In the genomic region with DNA sequence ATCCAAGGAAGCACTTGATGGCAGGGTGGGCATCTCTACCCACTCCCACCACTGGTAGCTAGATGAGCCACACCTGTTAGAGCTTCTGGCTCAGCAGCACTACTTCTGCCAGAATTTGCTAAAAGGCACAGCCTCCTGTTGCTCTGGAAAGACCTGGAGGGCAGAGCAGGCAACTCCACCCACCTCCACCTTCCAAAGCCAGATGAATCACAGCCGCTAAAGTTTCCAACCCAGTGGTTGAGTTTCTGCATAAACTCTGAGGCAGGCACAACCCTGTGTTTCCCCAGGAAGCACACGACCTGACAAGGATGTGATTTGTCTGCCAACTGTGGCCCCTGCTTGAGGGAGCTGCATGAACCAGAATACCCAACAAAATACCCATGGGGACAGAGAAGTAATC, we compare ENCODE assay signal across 24 cellular contexts.
DNase-seq lines count a peak whose midpoint lies in the region; FAIRE-seq and TF ChIP-seq lines count a peak whose summit lies in the region.
"Had no signal": no experiment of that assay in that cellular context is flagged by ENCODE, and none has a peak within 500 bp of the region (broad histone marks: within the 10 kb centered on the region; RNA-seq: fewer than 3 reads in every experiment).

No MANE protein-coding gene starts in this region.

- no peak overlapping the region for H3K27ac ChIP-seq in breast epithelium
- H3K27ac ChIP-seq in H1 (ENCODE audit: low read depth, low read length) = no peak overlapping the region
- no peak overlapping the region for H3K27ac ChIP-seq in osteoblast (ENCODE audit: low read depth, low read length)
- H3K27ac ChIP-seq: 22Rv1, BLaER1, C4-2B had no signal

- TF ChIP-seq CTCF in MCF 10A (IDR thresholded peaks at IDR 0.05; ENCODE audit: unreplicated experiment) = no peak
- TF ChIP-seq CTCF in breast epithelium (IDR thresholded peaks at IDR 0.05) = no peak
- TF ChIP-seq CTCF in H1 (IDR thresholded peaks at IDR 0.05; ENCODE audit: control extremely low read depth in 1 of 3, insufficient read depth in 1 of 3, low read depth in 1 of 3, low read length in 3 of 3) = no peak
- TF ChIP-seq CTCF in osteoblast (IDR thresholded peaks at IDR 0.05; ENCODE audit: extremely low read depth, low read depth, low read length) = no peak

- H4K91ac ChIP-seq in H1 (replicated peaks; ENCODE audit: insufficient read length, low read length) = no peak overlapping the region

- H3K27me3 Mint-ChIP-seq in MCF 10A (ENCODE audit: insufficient read depth, unreplicated experiment) = peaks cover 11% of the 10 kb centered on the region
- H3K27me3 Mint-ChIP-seq: CD4-positive, CD25-positive, alpha-beta regulatory T cell had no signal

- H2BK5ac ChIP-seq in H1 (ENCODE audit: low read depth, low read length) = no peak overlapping the region

- no peak overlapping the region for H2AFZ ChIP-seq in H1 (ENCODE audit: low read length)
- H2AFZ ChIP-seq in osteoblast (ENCODE audit: low read length) = no peak overlapping the region
- H2AFZ ChIP-seq: GM23338 had no signal

- BruUV-seq in MCF 10A (replicated peaks; lab: Mats Ljungman, UMichigan) = no TSS peak

- H3K4me3 ChIP-seq in breast epithelium (no peak overlapping the region), H1 (ENCODE audit: extremely low read depth in 1 of 4, insufficient read depth in 2 of 4, low read depth in 3 of 4, low read length in 4 of 4) (no peak overlapping the region), osteoblast (ENCODE audit: insufficient read depth, low read length) (no peak overlapping the region)
- H3K4me3 ChIP-seq: BLaER1, GM12878, GM23338, HAP-1 had no signal

- no peak overlapping the region for H3K23ac ChIP-seq in H1 (ENCODE audit: insufficient read length)

- H3K9ac ChIP-seq in H1 (replicated peaks in 1 of 4; ENCODE audit: extremely low read depth in 1 of 4, low read depth in 3 of 4, low read length in 3 of 4) = no peak overlapping the region
- H3K9ac ChIP-seq: BLaER1 had no signal

- peaks cover 0 to 10% of the 10 kb centered on the region in 2 donors for H3K9me3 ChIP-seq in breast epithelium
- no peaks in the 10 kb centered on the region for H3K9me3 ChIP-seq in H1 (ENCODE audit: insufficient read depth in 2 of 2, low read depth in 1 of 2, low read length in 1 of 2)
- peaks cover 2% of the 10 kb centered on the region for H3K9me3 ChIP-seq in osteoblast (ENCODE audit: low read depth, low read length)
- H3K9me3 ChIP-seq: Caco-2 had no signal

- no peaks in the 10 kb centered on the region for H3K4me1 ChIP-seq in breast epithelium
- no peaks in the 10 kb centered on the region for H3K4me1 ChIP-seq in H1 (replicated peaks in 1 of 4; ENCODE audit: control insufficient read depth in 3 of 4, insufficient read depth in 4 of 4, low read length in 3 of 4)
- H3K4me1 ChIP-seq in osteoblast (ENCODE audit: insufficient read depth, low read length) = no peaks in the 10 kb centered on the region
- H3K4me1 ChIP-seq: BLaER1, Caco-2 had no signal

- H2BK12ac ChIP-seq in H1 (ENCODE audit: low read depth, low read length) = no peak overlapping the region

- FAIRE-seq in H1 (lab: Jason Lieb, UNC) = no peak
- FAIRE-seq: GM12878, GM18507, H54 had no signal

- POLR2A ChIA-PET in MCF 10A (lab: Yijun Ruan, JAX) (interaction anchor here (0.7 kb wide), 1 partner anchor 32 kb away, joined by 3 read pairs; no protein-coding TSS in a partner anchor), H1 (lab: Charles Lee; ENCODE audit: partially characterized antibody) (no interaction called here)

- no peaks in the 10 kb centered on the region for H4K20me1 ChIP-seq in H1 (replicated peaks in 1 of 2; ENCODE audit: control insufficient read depth in 1 of 2, insufficient read depth in 2 of 2, low read length in 2 of 2)
- H4K20me1 ChIP-seq in osteoblast (ENCODE audit: insufficient read depth, low read length) = no peaks in the 10 kb centered on the region
- H4K20me1 ChIP-seq: BLaER1 had no signal

- no peak for TF ChIP-seq EP300 in H1 (IDR thresholded peaks at IDR 0.05; ENCODE audit: borderline replicate concordance in 1 of 2, low read depth in 2 of 2, low read length in 2 of 2)

- peaks cover 14% of the 10 kb centered on the region for H3K9me3 Mint-ChIP-seq in MCF 10A (ENCODE audit: unreplicated experiment)
- H3K9me3 Mint-ChIP-seq: GM23338 had no signal

- H3K23me2 ChIP-seq in H1 (ENCODE audit: low read depth, low read length) = no peaks in the 10 kb centered on the region

- no peaks in the 10 kb centered on the region for H3K79me1 ChIP-seq in H1 (ENCODE audit: low read depth, low read length)

- TF ChIP-seq POLR2A in breast epithelium (IDR thresholded peaks at IDR 0.05) (no peak), H1 (IDR thresholded peaks at IDR 0.05; ENCODE audit: control extremely low read depth in 1 of 2, low read depth in 2 of 2, low read length in 2 of 2) (no peak)

- H3K36me3 ChIP-seq in breast epithelium (no peaks in the 10 kb centered on the region), H1 (ENCODE audit: control insufficient read depth in 2 of 4, insufficient read depth in 4 of 4, low read length in 3 of 4) (no peaks in the 10 kb centered on the region), osteoblast (ENCODE audit: insufficient read depth, low read length) (no peaks in the 10 kb centered on the region)
- H3K36me3 ChIP-seq: BLaER1, HAP-1 had no signal

- H2AK5ac ChIP-seq in H1 (ENCODE audit: low read depth, low read length) = no peak overlapping the region

- TF ChIP-seq RAD21 in H1 (IDR thresholded peaks at IDR 0.05 in 1 of 2, conservative IDR thresholded peaks at IDR 0.05 in 1 of 2; ENCODE audit: low read depth in 2 of 2, low read length in 2 of 2) = no peak

- H4K5ac ChIP-seq in H1 (ENCODE audit: insufficient read length, low read depth, low read length) = no peak overlapping the region

- no peak overlapping the region for H3K4ac ChIP-seq in H1 (replicated peaks; ENCODE audit: insufficient read length, low read depth, low read length)

- no peak overlapping the region for H2BK15ac ChIP-seq in H1 (ENCODE audit: low read length)

- H3K4me3 Mint-ChIP-seq in MCF 10A (ENCODE audit: unreplicated experiment) = no peak overlapping the region
- H3K4me3 Mint-ChIP-seq: B cell; CD4-positive, CD25-positive, alpha-beta regulatory T cell; CD8-positive, alpha-beta T cell; GM23338; HFFc6 had no signal

- peaks cover 7% of the 10 kb centered on the region for H3K4me1 Mint-ChIP-seq in MCF 10A (ENCODE audit: insufficient read depth, unreplicated experiment)
- H3K4me1 Mint-ChIP-seq: B cell; CD4-positive, CD25-positive, alpha-beta regulatory T cell had no signal

- H4K8ac ChIP-seq in H1 (ENCODE audit: extremely low read depth, insufficient read depth, low read length) = 0 out of 2 replicates have a peak overlapping the region, but pooled peaks have one; percentile 14

- no peak overlapping the region for H3K18ac ChIP-seq in H1 (ENCODE audit: extremely low read depth, low read length)

- no peak overlapping the region for H3K14ac ChIP-seq in H1 (ENCODE audit: insufficient read length)

- CTCF ChIA-PET in MCF 10A (lab: Yijun Ruan, JAX) = interaction anchor here (0.7 to 1.2 kb wide), 2 partner anchors 161 to 778 kb away, joined by 3 to 6 read pairs; no protein-coding TSS in a partner anchor
- CTCF ChIA-PET in H1 (lab: Charles Lee; ENCODE audit: partially characterized antibody) = interaction anchor here (0.8 kb wide), 1 partner anchor 12 kb away, joined by 4 read pairs; no protein-coding TSS in a partner anchor

- H3K36me3 Mint-ChIP-seq in MCF 10A (ENCODE audit: insufficient read depth, unreplicated experiment) = peaks cover 6% of the 10 kb centered on the region
- H3K36me3 Mint-ChIP-seq: CD4-positive, CD25-positive, alpha-beta regulatory T cell; CD8-positive, alpha-beta T cell had no signal

- H3K27ac Mint-ChIP-seq in MCF 10A (ENCODE audit: low read depth, unreplicated experiment) = no peak overlapping the region
- H3K27ac Mint-ChIP-seq: B cell; CD4-positive, CD25-positive, alpha-beta regulatory T cell; CD8-positive, alpha-beta T cell; GM23338; HFFc6 had no signal

- intact Hi-C loops in MCF 10A (cut with micrococcal nuclease) = no loop called here
- intact Hi-C loops in breast epithelium (cut with DNase I; ENCODE audit: low total_unique reads) = no loop called here

- WGBS in H1 (ENCODE audit: extremely low coverage in 1 of 2, insufficient coverage in 1 of 2, insufficient read length in 1 of 2, insufficient replicate concordance in 2 of 2, low coverage in 1 of 2, low lambda C conversion rate in 2 of 2, missing lambda C conversion rate in 1 of 2), 2 experiments = 91% methylated on average over 2 of the region's 2 CpGs; no CpG with 5 or more reads in 1 of the 2 experiments

- H2BK120ac ChIP-seq in H1 (replicated peaks; ENCODE audit: low read depth, low read length) = no peak overlapping the region

- DNase-seq in MCF 10A (ENCODE audit: unreplicated experiment) (peak; percentile 61), breast epithelium (ENCODE audit: low spot score in 2 of 2) (no peak), H1 (ENCODE audit: low read depth in 1 of 2, low spot score in 2 of 2) (no peak), kidney tubule cell (ENCODE audit: low spot score) (peak; percentile 53), osteoblast (ENCODE audit: insufficient read length, low spot score, missing footprints) (no peak), NCI-H1417 (lab: John Stamatoyannopoulos, UW) (no peak), NAMALWA (ENCODE audit: low spot score) (no peak)
- DNase-seq in activated CD4-positive, alpha-beta T cell treated with anti-CD3 and anti-CD28 coated beads for 1 hour = no peak
- DNase-seq: Caco-2; CD4-positive, CD25-positive, alpha-beta regulatory T cell; CD8-positive, alpha-beta T cell; DMS153; DND-41; GDM1; HFFc6 had no signal

- H3K4me2 ChIP-seq in H1 (ENCODE audit: insufficient read depth in 1 of 2, low read depth in 2 of 2, low read length in 2 of 2) (no peak overlapping the region), osteoblast (ENCODE audit: insufficient read depth, low read length) (no peak overlapping the region)
- H3K4me2 ChIP-seq: BLaER1, GM23338 had no signal

- H3K79me2 ChIP-seq in H1 (ENCODE audit: control insufficient read depth in 1 of 2, insufficient read depth in 2 of 2, low read length in 2 of 2) = no peaks in the 10 kb centered on the region
- H3K79me2 ChIP-seq in osteoblast (ENCODE audit: insufficient read depth, low read length) = no peaks in the 10 kb centered on the region

- no peak overlapping the region for H3K56ac ChIP-seq in H1 (replicated peaks; ENCODE audit: insufficient read length, low read depth, low read length)

- no peaks in the 10 kb centered on the region for H3K27me3 ChIP-seq in breast epithelium
- H3K27me3 ChIP-seq in H1 (replicated peaks in 1 of 4; ENCODE audit: control insufficient read depth in 3 of 4, extremely low read depth in 1 of 4, insufficient read depth in 3 of 4, low read length in 3 of 4) = no peaks in the 10 kb centered on the region
- no peaks in the 10 kb centered on the region for H3K27me3 ChIP-seq in osteoblast (ENCODE audit: insufficient read depth, low read length)
- H3K27me3 ChIP-seq: BLaER1 had no signal

- no peak overlapping the region for H2BK20ac ChIP-seq in H1 (ENCODE audit: low read length)

TF ChIP-seq in H1, 55 proteins besides CTCF, POLR2A, EP300 and RAD21 (continues in another document):
- TF ChIP-seq BRCA1 (IDR thresholded peaks at IDR 0.05; ENCODE audit: low read depth, low read length) = no peak

Comparison
In these comparisons a context has a peak if more than half of its experiments do, and no peak if none do; other contexts are left out.
1. DNase-seq: peak in MCF 10A (single experiment) and kidney tubule cell (single experiment); none in breast epithelium (0 of 2), H1 (0 of 2), activated CD4-positive, alpha-beta T cell treated with anti-CD3 and anti-CD28 coated beads for 1 hour (single experiment), osteoblast (single experiment), NCI-H1417 (0 of 3) and NAMALWA (single experiment).